ENCODE assay signal across 29 cellular contexts in genomic region chr17:74054249-74054648, GRCh38.
"Had no signal": no experiment of that assay in that cellular context is flagged by ENCODE, and none has a peak within 500 bp of the region (broad histone marks: within the 10 kb centered on the region; RNA-seq: fewer than 3 reads in every experiment).

No MANE protein-coding gene starts in this region.

- DNase-seq: activated CD4-positive, alpha-beta memory T cell treated with anti-CD3 and anti-CD28 coated beads, Interleukin-2, amount 10 ng/mL, durations not matched to agents 7 days and 5 days; activated CD4-positive, alpha-beta T cell treated with anti-CD3 and anti-CD28 coated beads for 1 hour; activated CD4-positive, alpha-beta T cell treated with anti-CD3 and anti-CD28 coated beads for 4 hours; activated CD4-positive, alpha-beta T cell treated with anti-CD3 and anti-CD28 coated beads, Interleukin-2, amount 10 ng/mL, durations not matched to agents 7 days and 5 days; activated CD4-positive, alpha-beta T cell treated with anti-CD3 and anti-CD28 coated beads, Interleukin-2, amount 50 U/mL, for 4 hours; activated CD8-positive, alpha-beta memory T cell treated with anti-CD3 and anti-CD28 coated beads, Interleukin-2, amount 50 U/mL, for 48 hours; activated gamma-delta T cell; activated naive CD4-positive, alpha-beta T cell; activated naive CD4-positive, alpha-beta T cell treated with anti-CD3 and anti-CD28 coated beads, Interleukin-2, amount 10 ng/mL, durations not matched to agents 7 days and 5 days; activated naive CD8-positive, alpha-beta T cell treated with anti-CD3 and anti-CD28 coated beads, Interleukin-2, amount 10 ng/mL, durations not matched to agents 7 days and 5 days; activated T-cell treated with anti-CD3 and anti-CD28 coated beads for 4 hours; activated T-cell treated with anti-CD3 and anti-CD28 coated beads, Interleukin-2, amount 50 U/mL, for 24 hours; activated T-cell treated with anti-CD3 and anti-CD28 coated beads, Interleukin-2, amount 50 U/mL, for 72 hours; brain microvascular endothelial cell; dorsolateral prefrontal cortex; effector memory CD4-positive, alpha-beta T cell; erythroblast; foreskin keratinocyte; gastrocnemius medialis; heart right ventricle; T-helper 2 cell had no signal

- H3K36me3 Mint-ChIP-seq: activated naive CD4-positive, alpha-beta T cell treated with anti-CD3 and anti-CD28 coated beads, Interleukin-2, amount 10 ng/mL, durations not matched to agents 7 days and 5 days; activated naive CD8-positive, alpha-beta T cell treated with anti-CD3 and anti-CD28 coated beads, Interleukin-2, amount 10 ng/mL, durations not matched to agents 7 days and 5 days; WTC11 had no signal

- H3K4me3 ChIP-seq: ascending aorta, coronary artery, dorsolateral prefrontal cortex, esophagus muscularis mucosa, gastrocnemius medialis, heart right ventricle had no signal

- H3K9me3 Mint-ChIP-seq: activated CD4-positive, alpha-beta memory T cell treated with anti-CD3 and anti-CD28 coated beads, Interleukin-2, amount 10 ng/mL, durations not matched to agents 7 days and 5 days; activated CD4-positive, alpha-beta T cell treated with anti-CD3 and anti-CD28 coated beads, Interleukin-2, amount 10 ng/mL, durations not matched to agents 7 days and 5 days; activated naive CD4-positive, alpha-beta T cell treated with anti-CD3 and anti-CD28 coated beads, Interleukin-2, amount 10 ng/mL, durations not matched to agents 7 days and 5 days; activated naive CD4-positive, alpha-beta T cell treated with anti-CD3 and anti-CD28 coated beads, Interleukin-2, amount 50 U/mL, for 72 hours; activated naive CD8-positive, alpha-beta T cell treated with anti-CD3 and anti-CD28 coated beads, Interleukin-2, amount 10 ng/mL, durations not matched to agents 7 days and 5 days; activated T-cell treated with anti-CD3 and anti-CD28 coated beads, Interleukin-2, amount 50 U/mL, for 24 hours; activated T-cell treated with anti-CD3 and anti-CD28 coated beads, Interleukin-2, amount 50 U/mL, for 72 hours; central memory CD8-positive, alpha-beta T cell; dendritic cell treated with granulocyte-macrophage colony-stimulating factor and Interleukin-4, amounts not matched to agents 40 ng/mL and 50 ng/mL, for 4 days had no signal

- H3K27ac Mint-ChIP-seq: activated CD4-positive, alpha-beta memory T cell treated with anti-CD3 and anti-CD28 coated beads, Interleukin-2, amount 10 ng/mL, durations not matched to agents 7 days and 5 days; activated CD4-positive, alpha-beta T cell treated with anti-CD3 and anti-CD28 coated beads, Interleukin-2, amount 10 ng/mL, durations not matched to agents 7 days and 5 days; activated naive CD4-positive, alpha-beta T cell treated with anti-CD3 and anti-CD28 coated beads, Interleukin-2, amount 10 ng/mL, durations not matched to agents 7 days and 5 days; activated naive CD4-positive, alpha-beta T cell treated with anti-CD3 and anti-CD28 coated beads, Interleukin-2, amount 50 U/mL, for 72 hours; activated naive CD8-positive, alpha-beta T cell treated with anti-CD3 and anti-CD28 coated beads, Interleukin-2, amount 10 ng/mL, durations not matched to agents 7 days and 5 days; activated T-cell treated with anti-CD3 and anti-CD28 coated beads, Interleukin-2, amount 50 U/mL, for 24 hours; activated T-cell treated with anti-CD3 and anti-CD28 coated beads, Interleukin-2, amount 50 U/mL, for 72 hours; dendritic cell treated with granulocyte-macrophage colony-stimulating factor and Interleukin-4, amounts not matched to agents 40 ng/mL and 50 ng/mL, for 4 days; WTC11 had no signal

- H3K4me1 ChIP-seq: ascending aorta, esophagus muscularis mucosa, foreskin keratinocyte, gastrocnemius medialis, heart right ventricle had no signal

- H3K4me1 Mint-ChIP-seq: activated CD4-positive, alpha-beta memory T cell treated with anti-CD3 and anti-CD28 coated beads, Interleukin-2, amount 10 ng/mL, durations not matched to agents 7 days and 5 days; activated CD4-positive, alpha-beta T cell treated with anti-CD3 and anti-CD28 coated beads, Interleukin-2, amount 10 ng/mL, durations not matched to agents 7 days and 5 days; activated naive CD4-positive, alpha-beta T cell treated with anti-CD3 and anti-CD28 coated beads, Interleukin-2, amount 10 ng/mL, durations not matched to agents 7 days and 5 days; activated naive CD8-positive, alpha-beta T cell treated with anti-CD3 and anti-CD28 coated beads, Interleukin-2, amount 10 ng/mL, durations not matched to agents 7 days and 5 days; central memory CD8-positive, alpha-beta T cell had no signal

- ATAC-seq: activated naive CD4-positive, alpha-beta T cell treated with anti-CD3 and anti-CD28 coated beads, Interleukin-2, amount 50 U/mL, for 72 hours; activated T-cell treated with anti-CD3 and anti-CD28 coated beads, Interleukin-2, amount 50 U/mL, for 72 hours; foreskin keratinocyte; gastrocnemius medialis; heart right ventricle; WTC11 had no signal

- H3K9me3 ChIP-seq: ascending aorta, esophagus muscularis mucosa, gastrocnemius medialis had no signal

- H3K4me3 Mint-ChIP-seq: activated CD4-positive, alpha-beta memory T cell treated with anti-CD3 and anti-CD28 coated beads, Interleukin-2, amount 10 ng/mL, durations not matched to agents 7 days and 5 days; activated CD4-positive, alpha-beta T cell treated with anti-CD3 and anti-CD28 coated beads, Interleukin-2, amount 10 ng/mL, durations not matched to agents 7 days and 5 days; activated naive CD4-positive, alpha-beta T cell treated with anti-CD3 and anti-CD28 coated beads, Interleukin-2, amount 10 ng/mL, durations not matched to agents 7 days and 5 days; activated naive CD8-positive, alpha-beta T cell treated with anti-CD3 and anti-CD28 coated beads, Interleukin-2, amount 10 ng/mL, durations not matched to agents 7 days and 5 days; activated T-cell treated with anti-CD3 and anti-CD28 coated beads, Interleukin-2, amount 50 U/mL, for 24 hours; activated T-cell treated with anti-CD3 and anti-CD28 coated beads, Interleukin-2, amount 50 U/mL, for 72 hours; central memory CD8-positive, alpha-beta T cell; dendritic cell treated with granulocyte-macrophage colony-stimulating factor and Interleukin-4, amounts not matched to agents 40 ng/mL and 50 ng/mL, for 4 days; WTC11 had no signal

- H3K27ac ChIP-seq: ascending aorta, brain microvascular endothelial cell, coronary artery, dorsolateral prefrontal cortex, esophagus muscularis mucosa, foreskin keratinocyte, gastrocnemius medialis, heart right ventricle had no signal

- FAIRE-seq: bronchial epithelial cell had no signal
